Comparison of ENCODE assay signal across 10 cellular contexts in genomic region chr2:111715987-111716900, GRCh38.
"Had no signal": no experiment of that assay in that cellular context is flagged by ENCODE, and none has a peak within 500 bp of the region (broad histone marks: within the 10 kb centered on the region; RNA-seq: fewer than 3 reads in every experiment).

No MANE protein-coding gene starts in this region.

- DNase-seq: activated CD4-positive, alpha-beta T cell treated with anti-CD3 and anti-CD28 coated beads, Interleukin-2, amount 50 U/mL, for 4 hours; activated naive CD4-positive, alpha-beta T cell treated with Interleukin-2 at 50 U/mL for 16 hours; caudate nucleus; colonic mucosa; gastrocnemius medialis; kidney; lower lobe of right lung; stimulated activated naive CD4-positive, alpha-beta T cell treated with Interleukin-2 at 50 U/mL for 16 hours had no signal

- H3K4me1 ChIP-seq: colonic mucosa, gastrocnemius medialis, lower lobe of right lung, suprapubic skin had no signal

- FAIRE-seq: kidney had no signal

- H3K27me3 ChIP-seq: colonic mucosa, gastrocnemius medialis, neutrophil, suprapubic skin had no signal

- ATAC-seq: gastrocnemius medialis had no signal

- H3K4me3 ChIP-seq: colonic mucosa, gastrocnemius medialis, lower lobe of right lung, suprapubic skin had no signal

- H3K36me3 ChIP-seq: colonic mucosa, gastrocnemius medialis, lower lobe of right lung, neutrophil, suprapubic skin had no signal

- H3K27ac ChIP-seq: colonic mucosa, gastrocnemius medialis, lower lobe of right lung, neutrophil, suprapubic skin had no signal

- H3K9me3 ChIP-seq: colonic mucosa, gastrocnemius medialis, lower lobe of right lung, neutrophil, suprapubic skin had no signal
